In the genomic region with DNA sequence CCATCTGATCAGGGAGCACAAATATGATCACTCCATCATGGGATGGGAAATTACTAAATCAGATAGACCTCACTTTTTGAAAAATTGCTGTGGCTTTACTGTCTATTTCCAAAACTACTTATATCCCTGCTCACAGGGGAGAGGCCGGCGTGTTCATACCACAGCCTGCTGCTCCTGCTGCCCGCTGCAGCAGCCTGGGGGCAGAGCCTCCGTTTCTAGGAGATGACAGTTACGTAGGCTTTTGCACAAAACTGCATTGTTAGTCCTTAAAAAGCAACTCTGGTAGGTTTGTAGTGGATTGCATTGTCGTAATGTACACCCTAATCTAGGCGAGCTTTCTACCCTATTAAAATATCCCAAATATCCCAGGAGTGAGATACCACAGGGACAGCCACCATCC, we compare ENCODE assay signal across 17 cellular contexts.
A peak's percentile ranks its signal among the peaks of the same experiment; 100 is the strongest.
DNase-seq lines count a peak whose midpoint lies in the region; ATAC-seq and TF ChIP-seq lines count a peak whose summit lies in the region.
"Had no signal": no experiment of that assay in that cellular context is flagged by ENCODE, and none has a peak within 500 bp of the region (broad histone marks: within the 10 kb centered on the region; RNA-seq: fewer than 3 reads in every experiment).

No MANE protein-coding gene starts in this region.

- peaks cover 5% of the 10 kb centered on the region for H3K36me3 Mint-ChIP-seq in activated naive CD4-positive, alpha-beta T cell treated with anti-CD3 and anti-CD28 coated beads, Interleukin-2, amount 10 ng/mL, durations not matched to agents 7 days and 5 days

- H2AFZ ChIP-seq in osteoblast (ENCODE audit: low read length): no peak overlapping the region

- no peak for ATAC-seq in HG02938 (IDR thresholded peaks at IDR 0.05; ENCODE audit: unreplicated experiment)
- ATAC-seq: CD8-positive, alpha-beta T cell; HCT116 had no signal

- H3K27ac ChIP-seq in osteoblast (ENCODE audit: low read depth, low read length) (no peak overlapping the region), stomach (no peak overlapping the region)
- H3K27ac ChIP-seq: BLaER1 treated with 17β-estradiol and CSF1 and Interleukin-3, amounts not matched to agents 10 nM and 100 nM had no signal

- no peaks in the 10 kb centered on the region for H3K79me2 ChIP-seq in osteoblast (ENCODE audit: insufficient read depth, low read length)

- TF ChIP-seq CTCF in osteoblast (IDR thresholded peaks at IDR 0.05; ENCODE audit: extremely low read depth, low read depth, low read length) (no peak), stomach (IDR thresholded peaks at IDR 0.05) (no peak)

- 92 to 99% (median 98%) methylated on average over 7 of the region's 7 CpGs for WGBS in stomach, 5 donors

- H3K4me1 ChIP-seq in osteoblast (ENCODE audit: insufficient read depth, low read length) (no peaks in the 10 kb centered on the region), stomach (peaks cover 0 to 9% (median 0%) of the 10 kb centered on the region in 4 donors)

- intact Hi-C loops in stomach (cut with DNase I; ENCODE audit: low total_unique reads): no loop called here

- H3K9me3 ChIP-seq in osteoblast (ENCODE audit: low read depth, low read length) (no peaks in the 10 kb centered on the region), stomach (no peaks in the 10 kb centered on the region)

- no peaks in the 10 kb centered on the region for H3K27me3 Mint-ChIP-seq in activated naive CD4-positive, alpha-beta T cell treated with anti-CD3 and anti-CD28 coated beads, Interleukin-2, amount 10 ng/mL, durations not matched to agents 7 days and 5 days
- H3K27me3 Mint-ChIP-seq: B cell had no signal

- H3K4me2 ChIP-seq in osteoblast (ENCODE audit: insufficient read depth, low read length): no peak overlapping the region
- H3K4me2 ChIP-seq: BLaER1 treated with 17β-estradiol and CSF1 and Interleukin-3, amounts not matched to agents 10 nM and 100 nM had no signal

- no peaks in the 10 kb centered on the region for H3K36me3 ChIP-seq in osteoblast (ENCODE audit: insufficient read depth, low read length)
- H3K36me3 ChIP-seq in stomach: peaks cover 10 to 35% (median 31%) of the 10 kb centered on the region in 4 donors

- no peak for TF ChIP-seq POLR2A in stomach (IDR thresholded peaks at IDR 0.05)

- peaks cover 2% of the 10 kb centered on the region for H3K9me3 Mint-ChIP-seq in activated naive CD4-positive, alpha-beta T cell treated with anti-CD3 and anti-CD28 coated beads, Interleukin-2, amount 10 ng/mL, durations not matched to agents 7 days and 5 days
- H3K9me3 Mint-ChIP-seq: CD8-positive, alpha-beta T cell had no signal

- no peak overlapping the region for H3K27ac Mint-ChIP-seq in activated naive CD4-positive, alpha-beta T cell treated with anti-CD3 and anti-CD28 coated beads, Interleukin-2, amount 10 ng/mL, durations not matched to agents 7 days and 5 days
- H3K27ac Mint-ChIP-seq: B cell; CD8-positive, alpha-beta T cell; HFFc6 had no signal

- CTCF ChIA-PET in activated naive CD4-positive, alpha-beta T cell treated with anti-CD3 and anti-CD28 coated beads, Interleukin-2, amount 10 ng/mL, durations not matched to agents 7 days and 5 days (lab: Charles Lee): no interaction called here

- no peak overlapping the region for H3K4me3 Mint-ChIP-seq in activated naive CD4-positive, alpha-beta T cell treated with anti-CD3 and anti-CD28 coated beads, Interleukin-2, amount 10 ng/mL, durations not matched to agents 7 days and 5 days
- H3K4me3 Mint-ChIP-seq: B cell; CD8-positive, alpha-beta T cell; HFFc6 had no signal

- peak; percentile 5 for DNase-seq in activated naive CD4-positive, alpha-beta T cell treated with anti-CD3 and anti-CD28 coated beads, Interleukin-2, amount 10 ng/mL, durations not matched to agents 7 days and 5 days
- no peak for DNase-seq in activated naive CD4-positive, alpha-beta T cell treated with anti-CD3 and anti-CD28 coated beads, Interleukin-2, amount 50 U/mL, for 16 hours
- DNase-seq in islet precursor cell (peak; percentile 12), osteoblast (ENCODE audit: insufficient read length, low spot score, missing footprints) (peak; percentile 80), ureter (ENCODE audit: low spot score) (peak; percentile 15), stomach (no peak)
- DNase-seq: Calu3, DMS79 treated with DMSO at 0.1 percent for 48 hours, GF-D8, GOT3, H7, HFFc6 had no signal

- H3K4me3 ChIP-seq in osteoblast (ENCODE audit: insufficient read depth, low read length) (no peak overlapping the region), stomach (no peak overlapping the region)
- H3K4me3 ChIP-seq: BLaER1 treated with 17β-estradiol and CSF1 and Interleukin-3, amounts not matched to agents 10 nM and 100 nM had no signal

- H3K27me3 ChIP-seq in osteoblast (ENCODE audit: insufficient read depth, low read length): no peaks in the 10 kb centered on the region
- no peaks in the 10 kb centered on the region for H3K27me3 ChIP-seq in stomach
- H3K27me3 ChIP-seq: BLaER1 treated with 17β-estradiol and CSF1 and Interleukin-3, amounts not matched to agents 10 nM and 100 nM had no signal

- TF ChIP-seq EP300 in stomach (IDR thresholded peaks at IDR 0.05): no peak

- no peaks in the 10 kb centered on the region for H4K20me1 ChIP-seq in osteoblast (ENCODE audit: insufficient read depth, low read length)
- H4K20me1 ChIP-seq: BLaER1 treated with 17β-estradiol and CSF1 and Interleukin-3, amounts not matched to agents 10 nM and 100 nM had no signal

- H3K4me1 Mint-ChIP-seq in activated naive CD4-positive, alpha-beta T cell treated with anti-CD3 and anti-CD28 coated beads, Interleukin-2, amount 10 ng/mL, durations not matched to agents 7 days and 5 days: peaks cover 18% of the 10 kb centered on the region

Comparison
In these comparisons a context has a peak if more than half of its experiments do, and no peak if none do; other contexts are left out.
1. DNase-seq: peak in activated naive CD4-positive, alpha-beta T cell treated with anti-CD3 and anti-CD28 coated beads, Interleukin-2, amount 10 ng/mL, durations not matched to agents 7 days and 5 days (single experiment), islet precursor cell (single experiment), osteoblast (single experiment) and ureter (single experiment); none in activated naive CD4-positive, alpha-beta T cell treated with anti-CD3 and anti-CD28 coated beads, Interleukin-2, amount 50 U/mL, for 16 hours (single experiment) and stomach (single experiment).